In genomic region chr12:92570056-92570753, GRCh38 we compare ENCODE assay signal across 8 cellular contexts.
DNase-seq lines count a peak whose midpoint lies in the region; ATAC-seq and TF ChIP-seq lines count a peak whose summit lies in the region.

No MANE protein-coding gene starts in this region.

- BruUV-seq in Caco-2 (replicated peaks; lab: Mats Ljungman, UMichigan), result no TSS peak

- no peak overlapping the region for H3K27ac ChIP-seq in lower lobe of right lung
- no peak overlapping the region for H3K27ac ChIP-seq in tibial artery

- no peaks in the 10 kb centered on the region for H3K9me3 Mint-ChIP-seq in Caco-2 (ENCODE audit: unreplicated experiment)
- peaks cover 5% of the 10 kb centered on the region for H3K9me3 Mint-ChIP-seq in T-helper 2 cell treated with Interferon-gamma antibody and Interleukin-4, amounts not matched to agents 5 μg/mL and 100 μg/mL, for 36 hours

- ATAC-seq in GM19023 (IDR thresholded peaks at IDR 0.05; ENCODE audit: unreplicated experiment), result peak; percentile 83
- peak; percentile 76 for ATAC-seq in HG03097 (IDR thresholded peaks at IDR 0.05; ENCODE audit: low FRiP score, unreplicated experiment)
- ATAC-seq in lower lobe of right lung, result peak; percentile 72 to 80

- H3K4me1 ChIP-seq in Caco-2 (peaks cover 12% of the 10 kb centered on the region), lower lobe of right lung (peaks cover 15% of the 10 kb centered on the region), tibial artery (no peaks in the 10 kb centered on the region)

- DNase-seq in Caco-2 (peak; percentile 48 to 71), NCI-H2081 treated with DMSO at 0.1 percent for 48 hours (lab: John Stamatoyannopoulos, UW) (peak; percentile 77), lower lobe of right lung (no peak), tibial artery (peak in 1 of 2 donors; percentile 60)
- peak; percentile 24 for DNase-seq in T-helper 2 cell treated with Interferon-gamma antibody and Interleukin-4, amounts not matched to agents 5 μg/mL and 100 μg/mL, for 36 hours (ENCODE audit: low spot score)
- peak; percentile 43 for DNase-seq in effector CD4-positive, alpha-beta T cell

- peak; percentile 54 to 64 for TF ChIP-seq CTCF in Caco-2 (IDR thresholded peaks at IDR 0.05; ENCODE audit: insufficient read depth in 1 of 2, low read depth in 1 of 2, low read length in 1 of 2, severe bottlenecking in 1 of 2, unreplicated experiment in 1 of 2)
- TF ChIP-seq CTCF in lower lobe of right lung (IDR thresholded peaks at IDR 0.05), result peak; percentile 80
- TF ChIP-seq CTCF in tibial artery (IDR thresholded peaks at IDR 0.05), result peak; percentile 70 to 89

- no peak overlapping the region for H3K4me3 Mint-ChIP-seq in Caco-2 (ENCODE audit: unreplicated experiment)
- no peak overlapping the region for H3K4me3 Mint-ChIP-seq in T-helper 2 cell treated with Interferon-gamma antibody and Interleukin-4, amounts not matched to agents 5 μg/mL and 100 μg/mL, for 36 hours

- CTCF ChIA-PET in Caco-2 (lab: Charles Lee), result interaction anchor here (0.9 to 1.0 kb wide), 2 partner anchors 38 to 1188 kb away, joined by 3 to 4 read pairs; no protein-coding TSS in a partner anchor

- H3K36me3 ChIP-seq in Caco-2 (ENCODE audit: control insufficient read depth, insufficient read depth, low read length), result no peaks in the 10 kb centered on the region
- H3K36me3 ChIP-seq in lower lobe of right lung, result no peaks in the 10 kb centered on the region
- H3K36me3 ChIP-seq in tibial artery, result no peaks in the 10 kb centered on the region

- POLR2A ChIA-PET in Caco-2 (lab: Charles Lee), result no interaction called here

- H3K27me3 Mint-ChIP-seq in Caco-2 (ENCODE audit: insufficient read depth, unreplicated experiment), result no peaks in the 10 kb centered on the region
- no peaks in the 10 kb centered on the region for H3K27me3 Mint-ChIP-seq in T-helper 2 cell treated with Interferon-gamma antibody and Interleukin-4, amounts not matched to agents 5 μg/mL and 100 μg/mL, for 36 hours (ENCODE audit: low read depth)

- H3K9me3 ChIP-seq in Caco-2 (no peaks in the 10 kb centered on the region), lower lobe of right lung (no peaks in the 10 kb centered on the region), tibial artery (no peaks in the 10 kb centered on the region)

- intact Hi-C loops in Caco-2 (cut with micrococcal nuclease; ENCODE audit: unreplicated experiment), result loop anchor here (1.0 to 10.0 kb wide), 10 partner anchors 68 to 1208 kb away; partner anchors contain the start of gene BTG1
- intact Hi-C loops in lower lobe of right lung (cut with DNase I), result no loop called here
- intact Hi-C loops in tibial artery (cut with DNase I; ENCODE audit: low total_unique reads), result loop anchor here (5.0 kb wide), 2 partner anchors 1188 to 1203 kb away; no protein-coding TSS in a partner anchor

- H3K36me3 Mint-ChIP-seq in Caco-2 (ENCODE audit: insufficient read depth, unreplicated experiment), result peaks cover 4% of the 10 kb centered on the region
- peaks cover 11% of the 10 kb centered on the region for H3K36me3 Mint-ChIP-seq in T-helper 2 cell treated with Interferon-gamma antibody and Interleukin-4, amounts not matched to agents 5 μg/mL and 100 μg/mL, for 36 hours (ENCODE audit: low read depth)

- H3K4me1 Mint-ChIP-seq in Caco-2 (ENCODE audit: low read depth, unreplicated experiment), result peaks cover 7% of the 10 kb centered on the region
- peaks cover 13% of the 10 kb centered on the region for H3K4me1 Mint-ChIP-seq in T-helper 2 cell treated with Interferon-gamma antibody and Interleukin-4, amounts not matched to agents 5 μg/mL and 100 μg/mL, for 36 hours (ENCODE audit: low read depth)

- H3K27me3 ChIP-seq in Caco-2 (replicated peaks; ENCODE audit: control insufficient read depth, insufficient read depth, low read length) (no peaks in the 10 kb centered on the region), lower lobe of right lung (ENCODE audit: low read depth) (no peaks in the 10 kb centered on the region), tibial artery (no peaks in the 10 kb centered on the region)

- H3K27ac Mint-ChIP-seq in Caco-2 (ENCODE audit: unreplicated experiment), result no peak overlapping the region
- no peak overlapping the region for H3K27ac Mint-ChIP-seq in T-helper 2 cell treated with Interferon-gamma antibody and Interleukin-4, amounts not matched to agents 5 μg/mL and 100 μg/mL, for 36 hours

- H3K4me3 ChIP-seq in Caco-2 (ENCODE audit: low read depth, low read length) (no peak overlapping the region), lower lobe of right lung (no peak overlapping the region), tibial artery (no peak overlapping the region)
